18 cellular contexts compared by ENCODE assay signal in the genomic region with DNA sequence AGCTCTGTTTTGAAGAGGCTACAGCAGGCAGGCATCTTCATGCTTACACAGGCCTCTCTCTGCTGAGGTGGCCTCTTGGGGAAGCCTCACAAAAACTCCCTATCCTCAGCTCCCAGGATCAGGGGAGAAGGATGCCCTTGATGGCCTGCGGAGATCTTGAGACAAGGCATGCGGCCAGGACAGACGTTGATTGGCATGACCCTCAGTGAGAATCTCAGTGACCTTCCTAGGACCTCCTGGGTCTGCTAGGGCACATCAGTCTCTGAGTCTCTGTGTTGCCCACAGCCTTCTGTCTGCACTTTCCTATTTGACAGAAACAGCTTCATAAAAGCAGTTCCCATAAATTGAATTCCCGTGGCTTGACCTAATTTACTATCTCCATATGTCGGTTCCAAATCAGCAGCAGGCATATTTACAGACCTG.
DNase-seq lines count a peak whose midpoint lies in the region; ATAC-seq and TF ChIP-seq lines count a peak whose summit lies in the region.
"Had no signal": no experiment of that assay in that cellular context is flagged by ENCODE, and none has a peak within 500 bp of the region (broad histone marks: within the 10 kb centered on the region; RNA-seq: fewer than 3 reads in every experiment).

No MANE protein-coding gene starts in this region.

- CTCF ChIA-PET in IMR-90 (lab: Yijun Ruan, JAX) (no interaction called here), SK-N-SH (lab: Yijun Ruan, JAX) (interaction anchor here (0.8 to 2.0 kb wide), 8 partner anchors 8 to 657 kb away, joined by 3 to 9 read pairs (median 3); no protein-coding TSS in a partner anchor)
- CTCF ChIA-PET in activated CD4-positive, alpha-beta T cell treated with anti-CD3 and anti-CD28 coated beads, Interleukin-2, amount 10 ng/mL, durations not matched to agents 7 days and 5 days (lab: Charles Lee): no interaction called here

- H3K27ac ChIP-seq in IMR-90 (ENCODE audit: insufficient read depth, low read length) (no peak overlapping the region), SK-N-SH (ENCODE audit: low read depth in 2 of 2, low read length in 1 of 2) (peak overlapping the region in 1 of 2 experiments; percentile 100; a peak in 3 of 4 replicates)
- H3K27ac ChIP-seq: BLaER1 had no signal

- DNase-seq in IMR-90: no peak
- peak; percentile 61 for DNase-seq in SK-N-SH
- DNase-seq in iPS-NIHi11 (ENCODE audit: low spot score): peak; percentile 13
- DNase-seq in stimulated activated CD4-positive, alpha-beta T cell treated with anti-CD3 and anti-CD28 coated beads, Interleukin-15, amount 100 ng/mL, for 24 hours: no peak
- no peak for DNase-seq in NCI-H1092 (lab: John Stamatoyannopoulos, UW)
- DNase-seq in activated CD4-positive, alpha-beta T cell treated with anti-CD3 and anti-CD28 coated beads, Interleukin-2, amount 10 ng/mL, durations not matched to agents 7 days and 5 days: no peak
- DNase-seq: CD8-positive, alpha-beta memory T cell; DMS 273 treated with DMSO at 0.1 percent for 48 hours; KBM-7; NCI-H1048; NCI-H187; NCI-H446 treated with DMSO at 0.1 percent for 48 hours; NCI-H774 had no signal

- no peaks in the 10 kb centered on the region for H3K9me3 Mint-ChIP-seq in activated CD4-positive, alpha-beta T cell treated with anti-CD3 and anti-CD28 coated beads, Interleukin-2, amount 10 ng/mL, durations not matched to agents 7 days and 5 days

- no peak overlapping the region for H3K56ac ChIP-seq in IMR-90 (ENCODE audit: extremely low read depth, insufficient read depth, low read length)

- H3K9me2 ChIP-seq in SK-N-SH: no peaks in the 10 kb centered on the region

- intact Hi-C loops in IMR-90 (cut with micrococcal nuclease): no loop called here

- H3K36me3 Mint-ChIP-seq in activated CD4-positive, alpha-beta T cell treated with anti-CD3 and anti-CD28 coated beads, Interleukin-2, amount 10 ng/mL, durations not matched to agents 7 days and 5 days (ENCODE audit: low read depth): no peaks in the 10 kb centered on the region
- H3K36me3 Mint-ChIP-seq: CD8-positive, alpha-beta memory T cell had no signal

- H2BK15ac ChIP-seq in IMR-90 (ENCODE audit: low read depth, low read length): no peak overlapping the region

- no peak overlapping the region for H3K4me3 Mint-ChIP-seq in activated CD4-positive, alpha-beta T cell treated with anti-CD3 and anti-CD28 coated beads, Interleukin-2, amount 10 ng/mL, durations not matched to agents 7 days and 5 days
- H3K4me3 Mint-ChIP-seq: CD8-positive, alpha-beta memory T cell had no signal

- H3K4ac ChIP-seq in IMR-90 (ENCODE audit: low read depth, low read length): no peak overlapping the region

- WGBS in IMR-90 (ENCODE audit: extremely low coverage in 2 of 2, insufficient read length in 1 of 2), 2 experiments: no CpG with 5 or more reads among the region's 5 CpGs
- 39% methylated on average over 3 of the region's 5 CpGs for WGBS in SK-N-SH (ENCODE audit: low lambda C conversion rate)

- ATAC-seq in IMR-90 (ENCODE audit: low read depth) (no peak), HG02798 (IDR thresholded peaks at IDR 0.05; ENCODE audit: poor library complexity, unreplicated experiment) (no peak)
- ATAC-seq: HCT116, Panc1, Right ventricle myocardium inferior had no signal

- H2BK120ac ChIP-seq in IMR-90 (ENCODE audit: low read depth, low read length): no peak overlapping the region

- no peak overlapping the region for H4K8ac ChIP-seq in IMR-90 (ENCODE audit: low read depth in 2 of 2, low read length in 2 of 2)

- H4K20me1 ChIP-seq in IMR-90 (ENCODE audit: insufficient read depth, low read length) (no peaks in the 10 kb centered on the region), SK-N-SH (ENCODE audit: insufficient read depth) (no peaks in the 10 kb centered on the region)
- H4K20me1 ChIP-seq: BLaER1 had no signal

- H3K36me3 ChIP-seq in IMR-90 (ENCODE audit: control insufficient read depth, insufficient read depth, low read length) (no peaks in the 10 kb centered on the region), SK-N-SH (replicated peaks in 1 of 2; ENCODE audit: control insufficient read depth in 1 of 2, insufficient read depth in 2 of 2, low read length in 1 of 2) (no peaks in the 10 kb centered on the region)
- H3K36me3 ChIP-seq: BLaER1 had no signal

- H2BK20ac ChIP-seq in IMR-90 (ENCODE audit: low read depth, low read length): no peak overlapping the region

- H3K79me1 ChIP-seq in IMR-90 (ENCODE audit: low read depth in 1 of 2, low read length in 2 of 2): no peaks in the 10 kb centered on the region

- H2AK5ac ChIP-seq in IMR-90 (ENCODE audit: low read depth, low read length): no peak overlapping the region

- no peak overlapping the region for H3K27ac Mint-ChIP-seq in activated CD4-positive, alpha-beta T cell treated with anti-CD3 and anti-CD28 coated beads, Interleukin-2, amount 10 ng/mL, durations not matched to agents 7 days and 5 days
- H3K27ac Mint-ChIP-seq: CD8-positive, alpha-beta memory T cell had no signal

- no peak overlapping the region for H3K4me2 ChIP-seq in IMR-90 (ENCODE audit: low read depth, low read length)
- H3K4me2 ChIP-seq in SK-N-SH: no peak overlapping the region
- H3K4me2 ChIP-seq: BLaER1 had no signal

- H3K14ac ChIP-seq in IMR-90 (replicated peaks; ENCODE audit: low read depth, low read length): no peak overlapping the region

- BruUV-seq in IMR-90 (replicated peaks; lab: Mats Ljungman, UMichigan): no TSS peak

- no peaks in the 10 kb centered on the region for H3K9me1 ChIP-seq in IMR-90 (ENCODE audit: insufficient read depth, low read length)

- H2BK5ac ChIP-seq in IMR-90 (ENCODE audit: low read depth, low read length, poor library complexity, severe bottlenecking): no peak overlapping the region

- H4K91ac ChIP-seq in IMR-90 (ENCODE audit: insufficient read depth, low read depth, low read length): no peak overlapping the region

- H3K4me3 ChIP-seq in IMR-90 (ENCODE audit: insufficient read depth, low read depth, low read length) (no peak overlapping the region), SK-N-SH (ENCODE audit: low read depth in 2 of 2, low read length in 1 of 2) (no peak overlapping the region)
- H3K4me3 ChIP-seq: BLaER1 had no signal

- in situ Hi-C loops in IMR-90 (cut with MboI; ENCODE audit: low sequenced_read_pairs): no loop called here

- POLR2A ChIA-PET in IMR-90 (lab: Charles Lee; ENCODE audit: unreplicated experiment): no interaction called here
- POLR2A ChIA-PET in SK-N-SH (lab: Yijun Ruan, JAX): interaction anchor here (0.5 to 1.4 kb wide), 2 partner anchors 30 to 219 kb away, joined by 3 read pairs; no protein-coding TSS in a partner anchor
- POLR2A ChIA-PET in activated CD4-positive, alpha-beta T cell treated with anti-CD3 and anti-CD28 coated beads, Interleukin-2, amount 10 ng/mL, durations not matched to agents 7 days and 5 days (lab: Charles Lee): no interaction called here

- H3F3A ChIP-seq in SK-N-SH (replicated peaks; ENCODE audit: insufficient read depth): no peaks in the 10 kb centered on the region

- H2AFZ ChIP-seq in IMR-90 (replicated peaks; ENCODE audit: low read length, poor library complexity) (peak overlapping the region; percentile 58), SK-N-SH (ENCODE audit: low read depth) (no peak overlapping the region)

- TF ChIP-seq CTCF in IMR-90 (conservative IDR thresholded peaks at IDR 0.05; ENCODE audit: low read depth, low read length): no peak
- TF ChIP-seq CTCF in SK-N-SH (IDR thresholded peaks at IDR 0.05): no peak

- H3K9ac ChIP-seq in IMR-90 (ENCODE audit: low read depth, low read length): no peak overlapping the region
- H3K9ac ChIP-seq in SK-N-SH: no peak overlapping the region
- H3K9ac ChIP-seq: BLaER1 had no signal

- H3K18ac ChIP-seq in IMR-90 (ENCODE audit: low read depth, low read length): no peak overlapping the region

- no peaks in the 10 kb centered on the region for H3K79me2 ChIP-seq in SK-N-SH (ENCODE audit: insufficient read depth)

- TF ChIP-seq EP300 in SK-N-SH (IDR thresholded peaks at IDR 0.05; ENCODE audit: borderline replicate concordance in 1 of 2, low read depth in 1 of 2, low read length in 1 of 2): peak in 1 of 2 experiments; percentile 99; a peak in 2 of 4 replicates

- no peaks in the 10 kb centered on the region for H3K9me3 ChIP-seq in IMR-90 (ENCODE audit: control insufficient read depth, insufficient read depth, low read length)
- no peaks in the 10 kb centered on the region for H3K9me3 ChIP-seq in SK-N-SH
- H3K9me3 ChIP-seq: BLaER1 had no signal

- dilution Hi-C loops in IMR-90 (cut with HindIII; ENCODE audit: low sequenced_read_pairs, unreplicated experiment): no loop called here

- H4K5ac ChIP-seq in IMR-90 (ENCODE audit: low read depth, low read length): no peak overlapping the region

- no peak overlapping the region for H3K23ac ChIP-seq in IMR-90 (ENCODE audit: low read depth, low read length)

- TF ChIP-seq RAD21 in IMR-90 (IDR thresholded peaks at IDR 0.05; ENCODE audit: low read length): no peak
- peak; percentile 45 for TF ChIP-seq RAD21 in SK-N-SH (IDR thresholded peaks at IDR 0.05; ENCODE audit: low read length)

- no peaks in the 10 kb centered on the region for H3K4me1 Mint-ChIP-seq in activated CD4-positive, alpha-beta T cell treated with anti-CD3 and anti-CD28 coated beads, Interleukin-2, amount 10 ng/mL, durations not matched to agents 7 days and 5 days
- H3K4me1 Mint-ChIP-seq: CD8-positive, alpha-beta memory T cell had no signal

- no peaks in the 10 kb centered on the region for H3K27me3 Mint-ChIP-seq in activated CD4-positive, alpha-beta T cell treated with anti-CD3 and anti-CD28 coated beads, Interleukin-2, amount 10 ng/mL, durations not matched to agents 7 days and 5 days
- H3K27me3 Mint-ChIP-seq: CD8-positive, alpha-beta memory T cell had no signal

- TF ChIP-seq POLR2A in IMR-90 (IDR thresholded peaks at IDR 0.05; ENCODE audit: low read depth, low read length): no peak

- no peak overlapping the region for H2AK9ac ChIP-seq in IMR-90 (replicated peaks; ENCODE audit: low read depth, low read length, poor library complexity)

- H3K27me3 ChIP-seq in IMR-90 (ENCODE audit: control insufficient read depth, insufficient read depth, low read length): no peaks in the 10 kb centered on the region
- H3K27me3 ChIP-seq in SK-N-SH (ENCODE audit: insufficient read depth): no peaks in the 10 kb centered on the region
- H3K27me3 ChIP-seq: BLaER1 had no signal

- H3K4me1 ChIP-seq in IMR-90 (ENCODE audit: control insufficient read depth, insufficient read depth, low read length) (no peaks in the 10 kb centered on the region), SK-N-SH (ENCODE audit: control insufficient read depth in 1 of 2, insufficient read depth in 2 of 2, low read depth in 1 of 2, low read length in 1 of 2) (peaks cover 0 to 20% of the 10 kb centered on the region in 2 experiments; a peak in 2 of 4 replicates)
- H3K4me1 ChIP-seq: BLaER1 had no signal

TF ChIP-seq in IMR-90, 13 proteins besides CTCF, POLR2A, EP300 and RAD21:
- no peak for TF ChIP-seq SMC3 (IDR thresholded peaks at IDR 0.05; ENCODE audit: low read depth, low read length)

TF ChIP-seq in SK-N-SH, 30 proteins besides CTCF, POLR2A, EP300 and RAD21 (continues in another document):
- TF ChIP-seq SIN3A (IDR thresholded peaks at IDR 0.05; ENCODE audit: borderline replicate concordance, low read depth, low read length) (no peak), NRF1 (IDR thresholded peaks at IDR 0.05; ENCODE audit: low read depth, low read length) (no peak), FOXJ3 (CRISPR knock-in tag; IDR thresholded peaks at IDR 0.05) (peak; percentile 90), TCF12 (IDR thresholded peaks at IDR 0.05) (peak; percentile 59), NFIC (IDR thresholded peaks at IDR 0.05; ENCODE audit: borderline replicate concordance) (no peak), FOXM1 (IDR thresholded peaks at IDR 0.05; ENCODE audit: low read depth) (no peak)

Comparison
In these comparisons a context has a peak if more than half of its experiments do, and no peak if none do; other contexts are left out.
1. DNase-seq: peak in SK-N-SH (single experiment) and iPS-NIHi11 (single experiment); none in IMR-90 (single experiment), stimulated activated CD4-positive, alpha-beta T cell treated with anti-CD3 and anti-CD28 coated beads, Interleukin-15, amount 100 ng/mL, for 24 hours (single experiment), NCI-H1092 (single experiment) and activated CD4-positive, alpha-beta T cell treated with anti-CD3 and anti-CD28 coated beads, Interleukin-2, amount 10 ng/mL, durations not matched to agents 7 days and 5 days (single experiment).